ENCODE assay signal across 8 cellular contexts in the genomic region with DNA sequence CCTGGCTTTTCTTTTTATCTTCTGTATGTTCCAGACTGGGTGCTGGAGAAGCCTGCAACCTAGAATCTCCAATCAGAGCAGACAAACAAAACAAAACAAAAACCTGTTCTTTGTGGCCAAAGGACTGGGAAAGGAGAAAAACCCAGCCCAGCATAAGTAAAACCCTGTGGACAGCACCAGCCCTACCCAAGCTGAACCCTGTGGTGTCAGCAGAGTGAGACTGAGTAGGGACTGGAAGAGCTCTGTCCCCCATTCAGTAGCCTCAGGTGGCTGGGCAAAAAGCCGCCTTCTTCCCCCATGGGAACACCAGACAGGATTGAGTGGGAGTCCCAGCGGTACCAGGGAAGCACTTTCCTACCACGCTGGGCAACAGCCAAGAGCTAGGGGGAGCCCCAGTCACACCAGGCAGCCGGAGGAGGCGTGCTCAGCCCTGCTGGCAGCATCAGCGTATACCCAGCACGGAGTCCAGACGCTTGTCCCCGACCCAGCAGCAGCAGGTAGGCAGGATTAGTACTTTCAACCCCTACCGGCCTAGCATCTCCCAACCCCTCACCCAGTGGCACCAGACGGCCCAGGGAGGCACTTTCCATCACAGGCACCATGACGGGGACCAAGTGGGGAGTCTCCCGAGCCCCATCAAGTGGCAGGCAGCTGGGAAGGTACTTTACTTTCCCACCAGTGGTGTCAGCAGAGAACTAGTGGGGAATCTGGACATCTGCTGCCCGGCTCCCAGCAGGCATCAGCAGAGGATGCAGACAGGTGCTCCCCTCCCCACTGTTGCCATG. TPM values are rescaled to one million over a fixed set of nuclear protein-coding genes. Genes with fewer than 3 reads are reported as not detected.
DNase-seq lines count a peak whose midpoint lies in the region; ATAC-seq, FAIRE-seq and TF ChIP-seq lines count a peak whose summit lies in the region.

No MANE protein-coding gene starts in this region.

- peak; percentile 84 for FAIRE-seq in GM12891 (lab: Jason Lieb, UNC)

- DNase-seq in GM12891 (ENCODE audit: insufficient read length, low spot score) (peak; percentile 24), NCI-H1417 treated with DMSO at 0.1 percent for 48 hours (lab: John Stamatoyannopoulos, UW) (peak; percentile 74), T-helper 1 cell (peak; percentile 14 to 52 (median 37)), astrocyte of the spinal cord (ENCODE audit: low read depth, low spot score) (peak; percentile 67), hypothalamus (lab: John Stamatoyannopoulos, UW) (peak; percentile 1 to 82 (median 64)), renal cortical epithelial cell (ENCODE audit: low read depth) (peak; percentile 52)

- no peak for TF ChIP-seq POLR2A in GM12891 (IDR thresholded peaks at IDR 0.05; ENCODE audit: low read depth, low read length)

- ATAC-seq in HG02798 (IDR thresholded peaks at IDR 0.05; ENCODE audit: poor library complexity, unreplicated experiment), result peak; percentile 93
- no peak for ATAC-seq in GM18858 (IDR thresholded peaks at IDR 0.05; ENCODE audit: unreplicated experiment)

- TF ChIP-seq CTCF in astrocyte of the spinal cord (IDR thresholded peaks at IDR 0.05; ENCODE audit: low read depth, low read length), result peak; percentile 60

- H3K4me3 ChIP-seq in astrocyte of the spinal cord (ENCODE audit: low read depth, low read length), result peak overlapping the region; percentile 45

- in situ Hi-C loops in astrocyte of the spinal cord (cut with HindIII; ENCODE audit: low sequenced_read_pairs), result no loop called here

TF ChIP-seq in GM12891, 5 proteins besides CTCF, POLR2A, EP300 and RAD21:
- TF ChIP-seq PAX5 (IDR thresholded peaks at IDR 0.05; ENCODE audit: insufficient read depth, low read length, severe bottlenecking) (no peak), POLR2AphosphoS5 (IDR thresholded peaks at IDR 0.05; ENCODE audit: low read depth, low read length) (no peak)

RNA-seq across cellular contexts. Expression of a gene that starts 8.6 kb away (rescaled TPM):
- 0.39 TPM for polyA plus RNA-seq in GM12891 (2012; ENCODE audit: low read depth, missing spikeins)
- 5.4 and 24.4 TPM in 2 replicates for total RNA-seq in renal cortical epithelial cell

Comparison
In these comparisons a context has a peak if more than half of its experiments do, and no peak if none do; other contexts are left out.
1. DNase-seq: peak in every context shown above with its lines; median percentile 74 in NCI-H1417 treated with DMSO at 0.1 percent for 48 hours; 67 in astrocyte of the spinal cord; 64 in hypothalamus; 52 in renal cortical epithelial cell; 37 in T-helper 1 cell; 24 in GM12891.